Comparison of ENCODE assay signal across 8 cellular contexts in the genomic region with DNA sequence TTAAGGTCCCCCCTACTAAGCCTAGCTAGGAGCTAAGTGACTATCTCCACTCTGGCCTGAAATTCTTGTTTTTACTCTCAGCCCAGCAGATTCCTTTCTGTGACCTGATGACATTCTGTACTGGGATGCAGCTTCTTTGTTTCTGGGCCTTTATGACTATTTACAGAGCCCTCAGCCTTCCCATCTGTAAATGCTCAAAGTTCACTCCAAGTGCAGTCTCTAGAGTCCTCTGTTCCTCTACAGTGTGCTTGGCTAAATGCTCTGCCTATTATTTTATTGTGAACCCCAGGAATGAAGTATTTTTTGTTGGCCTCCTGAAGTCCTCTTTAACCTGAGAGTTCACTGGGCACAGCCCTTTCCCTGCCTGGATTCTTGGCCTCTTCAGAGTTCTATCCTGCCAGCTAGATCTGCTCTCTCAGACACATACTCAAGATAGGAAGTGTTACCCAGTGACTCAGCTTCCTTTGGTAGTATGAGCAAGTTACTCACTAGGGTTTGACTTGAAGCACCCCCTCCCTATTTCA.
DNase-seq lines count a peak whose midpoint lies in the region; ATAC-seq, FAIRE-seq and TF ChIP-seq lines count a peak whose summit lies in the region.

No MANE protein-coding gene starts in this region.

- peaks cover 6% of the 10 kb centered on the region for H3K4me1 Mint-ChIP-seq in activated T-helper 17 cell treated with anti-CD3 and anti-CD28 coated beads, Interleukin-2, amount 50 U/mL, for 72 hours
- H3K4me1 Mint-ChIP-seq in activated CD4-positive, alpha-beta memory T cell treated with anti-CD3 and anti-CD28 coated beads for 36 hours (ENCODE audit: low read depth), result peaks cover 8% of the 10 kb centered on the region

- peaks cover 3% of the 10 kb centered on the region for H3K27me3 Mint-ChIP-seq in activated T-helper 17 cell treated with anti-CD3 and anti-CD28 coated beads, Interleukin-2, amount 50 U/mL, for 72 hours
- peaks cover 1% of the 10 kb centered on the region for H3K27me3 Mint-ChIP-seq in activated CD4-positive, alpha-beta memory T cell treated with anti-CD3 and anti-CD28 coated beads for 36 hours

- FAIRE-seq in GM12892 (lab: Jason Lieb, UNC), result no peak

- no peaks in the 10 kb centered on the region for H3K79me1 ChIP-seq in mesenchymal stem cell (replicated peaks; ENCODE audit: low read length, poor library complexity, severe bottlenecking)

- no peak overlapping the region for H3K23ac ChIP-seq in mesenchymal stem cell (ENCODE audit: low read length in 2 of 2)

- ATAC-seq in GM18858 (IDR thresholded peaks at IDR 0.05; ENCODE audit: unreplicated experiment) (peak; percentile 41), HG02798 (IDR thresholded peaks at IDR 0.05; ENCODE audit: poor library complexity, unreplicated experiment) (peak; percentile 75)
- peak; percentile 91 for ATAC-seq in activated T-helper 17 cell treated with anti-CD3 and anti-CD28 coated beads, Interleukin-2, amount 50 U/mL, for 72 hours (replicated peaks)

- no peaks in the 10 kb centered on the region for H3K36me3 Mint-ChIP-seq in activated T-helper 17 cell treated with anti-CD3 and anti-CD28 coated beads, Interleukin-2, amount 50 U/mL, for 72 hours (ENCODE audit: low read depth)
- H3K36me3 Mint-ChIP-seq in activated CD4-positive, alpha-beta memory T cell treated with anti-CD3 and anti-CD28 coated beads for 36 hours, result no peaks in the 10 kb centered on the region

- H2BK12ac ChIP-seq in mesenchymal stem cell (ENCODE audit: low read length in 2 of 2), result no peak overlapping the region

- no peak overlapping the region for H2BK5ac ChIP-seq in mesenchymal stem cell (ENCODE audit: low read depth, low read length, poor library complexity, severe bottlenecking)

- POLR2A ChIA-PET in activated CD4-positive, alpha-beta memory T cell treated with anti-CD3 and anti-CD28 coated beads for 36 hours (lab: Charles Lee), result no interaction called here

- H3K4me3 Mint-ChIP-seq in activated T-helper 17 cell treated with anti-CD3 and anti-CD28 coated beads, Interleukin-2, amount 50 U/mL, for 72 hours, result no peak overlapping the region
- H3K4me3 Mint-ChIP-seq in activated CD4-positive, alpha-beta memory T cell treated with anti-CD3 and anti-CD28 coated beads for 36 hours, result no peak overlapping the region

- H3K4me1 ChIP-seq in mesenchymal stem cell (ENCODE audit: control insufficient read depth, insufficient read depth, low read depth, low read length), result no peaks in the 10 kb centered on the region

- no peaks in the 10 kb centered on the region for H3K9me3 Mint-ChIP-seq in activated T-helper 17 cell treated with anti-CD3 and anti-CD28 coated beads, Interleukin-2, amount 50 U/mL, for 72 hours
- H3K9me3 Mint-ChIP-seq in activated CD4-positive, alpha-beta memory T cell treated with anti-CD3 and anti-CD28 coated beads for 36 hours, result no peaks in the 10 kb centered on the region

- H3K4me2 ChIP-seq in mesenchymal stem cell (ENCODE audit: low read length, poor library complexity, severe bottlenecking), result no peak overlapping the region

- CTCF ChIA-PET in activated CD4-positive, alpha-beta memory T cell treated with anti-CD3 and anti-CD28 coated beads for 36 hours (lab: Charles Lee), result interaction anchor here (0.6 to 0.9 kb wide), 2 partner anchors 32 to 85 kb away, joined by 3 to 4 read pairs; no protein-coding TSS in a partner anchor

- intact Hi-C loops in activated CD4-positive, alpha-beta memory T cell treated with anti-CD3 and anti-CD28 coated beads for 36 hours (cut with micrococcal nuclease), result no loop called here

- H3K18ac ChIP-seq in mesenchymal stem cell (ENCODE audit: low read depth in 1 of 2, low read length in 2 of 2), result peak overlapping the region in 1 of 2 experiments; percentile 75

- H3K9ac ChIP-seq in mesenchymal stem cell (ENCODE audit: low read length), result no peak overlapping the region

- H3K14ac ChIP-seq in mesenchymal stem cell (ENCODE audit: low read length in 2 of 2), result no peak overlapping the region

- no peak overlapping the region for H2AK5ac ChIP-seq in mesenchymal stem cell (ENCODE audit: low read length, severe bottlenecking)

- H3K9me3 ChIP-seq in mesenchymal stem cell (ENCODE audit: control insufficient read depth, low read length), result no peaks in the 10 kb centered on the region

- H3K36me3 ChIP-seq in mesenchymal stem cell (ENCODE audit: control insufficient read depth in 1 of 2, insufficient read depth in 2 of 2, low read depth in 1 of 2, low read length in 2 of 2), result no peaks in the 10 kb centered on the region

- peak overlapping the region; percentile 15 for H4K8ac ChIP-seq in mesenchymal stem cell (ENCODE audit: low read length)

- no peak overlapping the region for H3K27ac ChIP-seq in mesenchymal stem cell (ENCODE audit: low read length, poor library complexity, severe bottlenecking)

- H3K4me3 ChIP-seq in mesenchymal stem cell (ENCODE audit: insufficient read depth in 1 of 2, low read depth in 1 of 2, low read length in 2 of 2), result no peak overlapping the region

- H2BK15ac ChIP-seq in mesenchymal stem cell (ENCODE audit: low read depth, poor library complexity, severe bottlenecking), result no peak overlapping the region

- no peak for TF ChIP-seq POLR2A in GM12892 (IDR thresholded peaks at IDR 0.05; ENCODE audit: low read depth, low read length)

- no peak overlapping the region for H3K27ac Mint-ChIP-seq in activated T-helper 17 cell treated with anti-CD3 and anti-CD28 coated beads, Interleukin-2, amount 50 U/mL, for 72 hours
- H3K27ac Mint-ChIP-seq in activated CD4-positive, alpha-beta memory T cell treated with anti-CD3 and anti-CD28 coated beads for 36 hours, result no peak overlapping the region

- H2AFZ ChIP-seq in mesenchymal stem cell (ENCODE audit: low read depth, low read length), result no peak overlapping the region

- H3K4ac ChIP-seq in mesenchymal stem cell (ENCODE audit: low read depth in 1 of 2, low read length in 2 of 2), result no peak overlapping the region

- no peaks in the 10 kb centered on the region for H3K27me3 ChIP-seq in mesenchymal stem cell (ENCODE audit: control insufficient read depth in 1 of 2, insufficient read depth in 1 of 2, low read length in 2 of 2)

- peak; percentile 63 for DNase-seq in mesenchymal stem cell
- no peak for DNase-seq in ecto neural progenitor cell (ENCODE audit: low spot score)
- no peak for DNase-seq in activated CD8-positive, alpha-beta memory T cell treated with anti-CD3 and anti-CD28 coated beads for 24 hours
- DNase-seq in activated CD4-positive, alpha-beta memory T cell treated with anti-CD3 and anti-CD28 coated beads for 36 hours, result no peak
- DNase-seq in GM12892 (ENCODE audit: insufficient read length), result no peak

- H2BK120ac ChIP-seq in mesenchymal stem cell (ENCODE audit: low read depth, low read length), result peak overlapping the region; percentile 19

- no peak overlapping the region for H4K91ac ChIP-seq in mesenchymal stem cell (ENCODE audit: low read length)

Comparison
In these comparisons a context has a peak if more than half of its experiments do, and no peak if none do; other contexts are left out.
1. ATAC-seq: peak in every context shown above with its lines; median percentile 91 in activated T-helper 17 cell treated with anti-CD3 and anti-CD28 coated beads, Interleukin-2, amount 50 U/mL, for 72 hours; 75 in HG02798; 41 in GM18858.